In the genomic region with DNA sequence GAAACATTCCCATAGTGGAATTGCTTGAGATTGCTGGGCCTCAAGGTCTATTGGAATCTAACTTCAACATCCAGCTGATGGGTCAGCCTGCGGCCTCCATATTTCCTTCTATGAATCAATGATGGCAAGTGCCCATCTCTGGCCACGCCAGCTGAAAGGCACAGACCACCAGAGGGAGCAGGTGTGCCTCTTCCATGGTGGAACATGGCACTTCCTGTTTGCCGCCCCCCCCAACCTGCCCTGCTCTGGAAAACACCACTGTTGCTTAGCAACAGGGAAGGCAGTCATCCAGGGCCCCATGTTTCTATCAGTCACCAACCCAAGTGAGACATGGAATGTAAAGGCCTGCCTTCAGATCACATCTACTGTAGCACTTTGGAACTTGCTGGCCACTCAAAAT, we compare ENCODE assay signal across 9 cellular contexts. TPM values are rescaled to one million over a fixed set of nuclear protein-coding genes. Genes with fewer than 3 reads are reported as not detected.
DNase-seq lines count a peak whose midpoint lies in the region; ATAC-seq and TF ChIP-seq lines count a peak whose summit lies in the region.
"Had no signal": no experiment of that assay in that cellular context is flagged by ENCODE, and none has a peak within 500 bp of the region (broad histone marks: within the 10 kb centered on the region; RNA-seq: fewer than 3 reads in every experiment).

No MANE protein-coding gene starts in this region.

- TF ChIP-seq CTCF in fibroblast of the aortic adventitia (IDR thresholded peaks at IDR 0.05; ENCODE audit: insufficient read depth, low read length), result peak; percentile 35

- no peak overlapping the region for H3K4me3 ChIP-seq in fibroblast of the aortic adventitia (ENCODE audit: low read depth, low read length)
- H3K4me3 ChIP-seq: upper lobe of left lung had no signal

- peak; percentile 46 for ATAC-seq in HG03439 (IDR thresholded peaks at IDR 0.05; ENCODE audit: unreplicated experiment)
- no peak for ATAC-seq in GM21381 (IDR thresholded peaks at IDR 0.05; ENCODE audit: unreplicated experiment)

- DNase-seq in ELF-1 (ENCODE audit: low read depth, low spot score) (peak; percentile 87), NCI-H69 (lab: John Stamatoyannopoulos, UW) (peak; percentile 61), fibroblast of the aortic adventitia (ENCODE audit: low read depth) (peak; percentile 24), non-pigmented ciliary epithelial cell (ENCODE audit: low read depth) (peak; percentile 1)
- DNase-seq in activated CD8-positive, alpha-beta memory T cell treated with anti-CD3 and anti-CD28 coated beads, Interleukin-2, amount 50 U/mL, for 1 hour (ENCODE audit: extremely low read depth), result peak; percentile 3
- no peak for DNase-seq in NK-92 treated with Interleukin-12 subunit alpha and Interleukin-12 subunit beta, amount 100 ng/mL, for 24 hours (lab: John Stamatoyannopoulos, UW)

RNA-seq across cellular contexts. Expression of a gene that starts 11.6 kb away (rescaled TPM):
- not detected in 2 replicates for total RNA-seq in fibroblast of the aortic adventitia (ENCODE audit: low replicate concordance)
- total RNA-seq: upper lobe of left lung had no signal

RNA-seq across cellular contexts. Expression of a gene that starts 38.6 kb away (rescaled TPM):
- total RNA-seq in fibroblast of the aortic adventitia (ENCODE audit: low replicate concordance), result 2.8 and 2.9 TPM in 2 replicates
